In the genomic region with DNA sequence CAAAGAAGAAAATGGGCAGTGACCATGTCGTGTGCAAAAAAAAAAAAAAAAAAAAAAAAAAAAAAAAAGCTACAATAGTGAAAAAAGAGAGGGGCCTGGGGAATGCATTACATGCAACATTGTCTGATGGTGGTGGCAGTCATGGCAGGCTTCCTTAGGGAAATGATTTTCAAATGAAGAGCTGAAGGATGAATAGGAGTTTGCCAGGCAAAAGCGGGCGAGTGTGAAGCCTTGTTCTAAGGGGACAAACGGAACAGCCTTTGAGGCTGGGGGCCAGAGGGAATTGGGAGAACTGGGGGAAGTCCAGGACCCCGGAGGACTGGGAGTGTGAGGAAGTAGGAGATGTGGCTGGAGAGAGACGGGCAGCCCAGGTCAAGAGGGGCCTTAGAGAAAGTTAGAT, we compare ENCODE assay signal across 21 cellular contexts. TPM values are rescaled to one million over a fixed set of nuclear protein-coding genes. Genes with fewer than 3 reads are reported as not detected.
"Had no signal": no experiment of that assay in that cellular context is flagged by ENCODE, and none has a peak within 500 bp of the region (broad histone marks: within the 10 kb centered on the region; RNA-seq: fewer than 3 reads in every experiment).

No MANE protein-coding gene starts in this region.

- H3K27ac ChIP-seq: breast epithelium, KMS-11, VCaP had no signal

- H3K36me3 Mint-ChIP-seq: activated CD4-positive, alpha-beta memory T cell treated with anti-CD3 and anti-CD28 coated beads for 36 hours; activated naive CD4-positive, alpha-beta T cell treated with anti-CD3 and anti-CD28 coated beads, Interleukin-2, amount 50 U/mL, for 72 hours; T-cell had no signal

- H3K9ac ChIP-seq: KMS-11 had no signal

- H3K4me3 ChIP-seq: breast epithelium had no signal

- H3K36me3 ChIP-seq: breast epithelium had no signal

- H3K27ac Mint-ChIP-seq: activated CD4-positive, alpha-beta memory T cell treated with anti-CD3 and anti-CD28 coated beads for 36 hours; activated CD4-positive, alpha-beta T cell treated with anti-CD3 and anti-CD28 coated beads, Interleukin-2, amount 10 ng/mL, durations not matched to agents 7 days and 5 days; activated naive CD4-positive, alpha-beta T cell treated with anti-CD3 and anti-CD28 coated beads, Interleukin-2, amount 50 U/mL, for 72 hours; activated naive CD8-positive, alpha-beta T cell treated with anti-CD3 and anti-CD28 coated beads, Interleukin-2, amount 50 U/mL, for 24 hours; T-cell had no signal

- H3K9me3 ChIP-seq: breast epithelium had no signal

- H3K9me3 Mint-ChIP-seq: activated CD4-positive, alpha-beta memory T cell treated with anti-CD3 and anti-CD28 coated beads for 36 hours; activated CD4-positive, alpha-beta T cell treated with anti-CD3 and anti-CD28 coated beads, Interleukin-2, amount 10 ng/mL, durations not matched to agents 7 days and 5 days; activated naive CD4-positive, alpha-beta T cell treated with anti-CD3 and anti-CD28 coated beads, Interleukin-2, amount 50 U/mL, for 72 hours; activated naive CD8-positive, alpha-beta T cell treated with anti-CD3 and anti-CD28 coated beads, Interleukin-2, amount 50 U/mL, for 24 hours; activated T-cell treated with anti-CD3 and anti-CD28 coated beads, Interleukin-2, amount 50 U/mL, for 4 hours; T-cell had no signal

- H3K4me3 Mint-ChIP-seq: activated CD4-positive, alpha-beta memory T cell treated with anti-CD3 and anti-CD28 coated beads for 36 hours; activated CD4-positive, alpha-beta T cell treated with anti-CD3 and anti-CD28 coated beads, Interleukin-2, amount 10 ng/mL, durations not matched to agents 7 days and 5 days; activated naive CD8-positive, alpha-beta T cell treated with anti-CD3 and anti-CD28 coated beads, Interleukin-2, amount 50 U/mL, for 24 hours; activated T-cell treated with anti-CD3 and anti-CD28 coated beads, Interleukin-2, amount 50 U/mL, for 4 hours; T-cell had no signal

- H3K4me2 ChIP-seq: KMS-11 had no signal

- DNase-seq: activated CD4-positive, alpha-beta memory T cell treated with anti-CD3 and anti-CD28 coated beads for 36 hours; activated CD4-positive, alpha-beta T cell treated with anti-CD3 and anti-CD28 coated beads, Interleukin-2, amount 10 ng/mL, durations not matched to agents 7 days and 5 days; activated CD4-positive, CD25-positive, alpha-beta regulatory T cell; activated CD8-positive, alpha-beta memory T cell treated with anti-CD3 and anti-CD28 coated beads for 24 hours; activated effector memory CD4-positive, alpha-beta T cell treated with anti-CD3 and anti-CD28 coated beads, Interleukin-2, amount 50 U/mL, for 16 hours; activated naive CD4-positive, alpha-beta T cell treated with Interleukin-2 at 50 U/mL for 16 hours; activated naive CD8-positive, alpha-beta T cell treated with anti-CD3 and anti-CD28 coated beads, Interleukin-2, amount 50 U/mL, for 24 hours; activated T-cell treated with anti-CD3 and anti-CD28 coated beads, Interleukin-2, amount 50 U/mL, for 4 hours; amniotic stem cell; NCI-H1092; NCI-H1417; NCI-H1694 treated with DMSO at 0.1 percent for 48 hours; NCI-H2029 treated with DMSO at 0.1 percent for 48 hours; NCI-H510A treated with DMSO at 0.1 percent for 48 hours; SHP77 treated with DMSO at 0.1 percent for 48 hours; T-cell; T-helper 2 cell had no signal

RNA-seq across cellular contexts. Expression of a gene that starts 3.1 kb away (rescaled TPM):
- total RNA-seq: activated CD4-positive, alpha-beta memory T cell treated with anti-CD3 and anti-CD28 coated beads for 36 hours; activated CD4-positive, alpha-beta T cell treated with anti-CD3 and anti-CD28 coated beads, Interleukin-2, amount 10 ng/mL, durations not matched to agents 7 days and 5 days; activated naive CD4-positive, alpha-beta T cell treated with anti-CD3 and anti-CD28 coated beads, Interleukin-2, amount 50 U/mL, for 72 hours; activated T-cell treated with anti-CD3 and anti-CD28 coated beads, Interleukin-2, amount 50 U/mL, for 4 hours had no signal
